8 cellular contexts compared by ENCODE assay signal in the genomic region with DNA sequence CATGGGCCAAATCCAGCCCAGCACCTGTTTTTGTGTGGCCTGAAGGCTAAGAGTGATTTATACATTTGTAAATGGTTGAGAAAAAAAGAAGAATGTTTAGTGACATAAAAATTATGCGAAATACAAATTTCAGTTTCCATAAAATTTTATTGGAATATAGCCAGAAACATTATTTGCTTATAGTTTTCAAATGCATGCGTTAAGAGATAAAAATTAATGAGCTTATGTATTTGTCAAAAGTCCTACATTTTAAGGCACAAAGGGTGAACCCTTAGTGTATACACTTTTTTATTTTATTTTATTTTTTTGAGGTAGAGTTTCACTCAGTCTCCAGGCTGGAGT. TPM values are rescaled to one million over a fixed set of nuclear protein-coding genes. Genes with fewer than 3 reads are reported as not detected.
A peak's percentile ranks its signal among the peaks of the same experiment; 100 is the strongest.
DNase-seq lines count a peak whose midpoint lies in the region; ATAC-seq, FAIRE-seq and TF ChIP-seq lines count a peak whose summit lies in the region.

No MANE protein-coding gene starts in this region.

- no peaks in the 10 kb centered on the region for H3K27me3 ChIP-seq in GM12878 (replicated peaks in 1 of 2; ENCODE audit: control insufficient read depth in 2 of 2, insufficient read depth in 2 of 2, low read length in 1 of 2)

- peaks cover 56% of the 10 kb centered on the region for H3K79me2 ChIP-seq in GM12878 (ENCODE audit: control insufficient read depth, insufficient read depth, low read length)

- CTCF ChIA-PET in GM12878 (lab: Yijun Ruan, JAX): interaction anchor here (0.8 to 5.0 kb wide), 13 partner anchors 8 to 197 kb away, joined by 3 to 27 read pairs (median 4); no protein-coding TSS in a partner anchor

- no peak for TF ChIP-seq EP300 in GM12878 (IDR thresholded peaks at IDR 0.05; ENCODE audit: borderline replicate concordance in 1 of 2, control insufficient read depth in 1 of 2, low read depth in 2 of 2, low read length in 2 of 2)

- H3K4me1 Mint-ChIP-seq in activated naive CD4-positive, alpha-beta T cell treated with anti-CD3 and anti-CD28 coated beads, Interleukin-2, amount 50 U/mL, for 24 hours: peaks cover 50% of the 10 kb centered on the region
- H3K4me1 Mint-ChIP-seq in memory B cell: peaks cover 33% of the 10 kb centered on the region
- peaks cover 12% of the 10 kb centered on the region for H3K4me1 Mint-ChIP-seq in type B pancreatic cell (ENCODE audit: unreplicated experiment)

- peak overlapping the region; percentile 94 for H3K27ac Mint-ChIP-seq in activated naive CD4-positive, alpha-beta T cell treated with anti-CD3 and anti-CD28 coated beads, Interleukin-2, amount 50 U/mL, for 24 hours
- H3K27ac Mint-ChIP-seq in memory B cell (peak overlapping the region; percentile 98), type B pancreatic cell (peak overlapping the region; percentile 96)

- peaks cover 4% of the 10 kb centered on the region for H3K36me3 Mint-ChIP-seq in activated naive CD4-positive, alpha-beta T cell treated with anti-CD3 and anti-CD28 coated beads, Interleukin-2, amount 50 U/mL, for 24 hours
- peaks cover 12% of the 10 kb centered on the region for H3K36me3 Mint-ChIP-seq in memory B cell
- H3K36me3 Mint-ChIP-seq in type B pancreatic cell: peaks cover 23% of the 10 kb centered on the region

- WGBS in GM12878 (ENCODE audit: insufficient coverage, insufficient replicate concordance, low lambda C conversion rate, missing lambda C conversion rate): 97% methylated on average over 2 of the region's 2 CpGs

- TF ChIP-seq CTCF in GM12878 (IDR thresholded peaks at IDR 0.05 in 2 of 3, conservative IDR thresholded peaks at IDR 0.05 in 1 of 3; ENCODE audit: control insufficient read depth in 2 of 3, extremely low read depth in 1 of 3, insufficient read depth in 1 of 3, low read depth in 3 of 3, low read length in 3 of 3): no peak
- TF ChIP-seq CTCF in type B pancreatic cell (conservative IDR thresholded peaks at IDR 0.05): no peak

- peak overlapping the region; percentile 77 for H3K9ac ChIP-seq in GM12878 (ENCODE audit: control insufficient read depth, insufficient read depth, low read length)

- SMC1A ChIA-PET in GM12878 (lab: Charles Lee; ENCODE audit: uncharacterized antibody, unreplicated experiment): interaction anchor here (0.6 to 4.6 kb wide), 18 partner anchors 8 to 1649 kb away, joined by 3 to 50 read pairs (median 5); no protein-coding TSS in a partner anchor

- in situ Hi-C loops in GM12878 (cut with MboI): no loop called here

- no TSS peak for BruUV-seq in GM12878 (replicated peaks; lab: Mats Ljungman, UMichigan)

- no peak for TF ChIP-seq RAD21 in GM12878 (IDR thresholded peaks at IDR 0.05; ENCODE audit: insufficient read depth, low read depth, low read length)

- H3K4me1 ChIP-seq in GM12878 (ENCODE audit: control insufficient read depth, insufficient read depth, low read length): peaks cover 9% of the 10 kb centered on the region

- H3K4me3 ChIP-seq in GM12878: peak overlapping the region; percentile 81

- TF ChIP-seq POLR2A in GM12878 (IDR thresholded peaks at IDR 0.05; ENCODE audit: low read depth, low read length): no peak

- peak overlapping the region; percentile 74 for H3K4me2 ChIP-seq in GM12878 (ENCODE audit: control insufficient read depth, insufficient read depth)

- no peaks in the 10 kb centered on the region for H3K27me3 Mint-ChIP-seq in activated naive CD4-positive, alpha-beta T cell treated with anti-CD3 and anti-CD28 coated beads, Interleukin-2, amount 50 U/mL, for 24 hours
- no peaks in the 10 kb centered on the region for H3K27me3 Mint-ChIP-seq in memory B cell
- peaks cover 6% of the 10 kb centered on the region for H3K27me3 Mint-ChIP-seq in type B pancreatic cell

- H3K9me3 Mint-ChIP-seq in activated naive CD4-positive, alpha-beta T cell treated with anti-CD3 and anti-CD28 coated beads, Interleukin-2, amount 50 U/mL, for 24 hours: no peaks in the 10 kb centered on the region
- peaks cover 1% of the 10 kb centered on the region for H3K9me3 Mint-ChIP-seq in memory B cell
- peaks cover 8% of the 10 kb centered on the region for H3K9me3 Mint-ChIP-seq in type B pancreatic cell

- no peak for FAIRE-seq in GM12878 (lab: Jason Lieb, UNC)
- FAIRE-seq in frontal cortex (lab: Jason Lieb, UNC): no peak

- intact Hi-C loops in GM12878 (cut with micrococcal nuclease; ENCODE audit: unreplicated experiment): loop anchor here (5.0 kb wide), 1 partner anchor 85 kb away; no protein-coding TSS in a partner anchor
- intact Hi-C loops in posterior cingulate gyrus (cut with DNase I): loop anchor here (10.0 kb wide), 1 partner anchor 57 kb away; no protein-coding TSS in a partner anchor

- no peaks in the 10 kb centered on the region for H3K9me3 ChIP-seq in GM12878 (replicated peaks; ENCODE audit: control insufficient read depth, insufficient read depth, low read length)

- H2AFZ ChIP-seq in GM12878 (ENCODE audit: control insufficient read depth, low read depth, low read length): no peak overlapping the region

- POLR2A ChIA-PET in GM12878 (lab: Charles Lee): interaction anchor here (0.6 to 5.1 kb wide), 9 partner anchors 8 to 1045 kb away, joined by 3 to 56 read pairs (median 5); partner anchors contain the start of gene DYRK1A

- no peak for DNase-seq in activated naive CD4-positive, alpha-beta T cell (lab: John Stamatoyannopoulos, UW)
- DNase-seq in GM12878 (ENCODE audit: low read depth, low spot score): no peak
- no peak for DNase-seq in memory B cell (ENCODE audit: low spot score in 2 of 2)
- no peak for DNase-seq in type B pancreatic cell (ENCODE audit: extremely low spot score, unreplicated experiment)
- DNase-seq in activated gamma-delta T cell treated with Interleukin-2 at 50 U/mL for 16 hours: no peak
- DNase-seq in posterior cingulate gyrus: no peak
- DNase-seq in frontal cortex (ENCODE audit: low spot score in 2 of 2): no peak

- RAD21 ChIA-PET in GM12878 (lab: Charles Lee; ENCODE audit: unreplicated experiment): interaction anchor here (0.8 to 6.4 kb wide), 10 partner anchors 8 to 184 kb away, joined by 3 to 80 read pairs (median 5); no protein-coding TSS in a partner anchor

- H3K36me3 ChIP-seq in GM12878 (ENCODE audit: control insufficient read depth in 2 of 2, insufficient read depth in 2 of 2, low read length in 1 of 2): peaks cover 0 to 5% of the 10 kb centered on the region in 2 experiments; a peak in 1 of 4 replicates

- peak overlapping the region; percentile 90 for H3K4me3 Mint-ChIP-seq in activated naive CD4-positive, alpha-beta T cell treated with anti-CD3 and anti-CD28 coated beads, Interleukin-2, amount 50 U/mL, for 24 hours
- H3K4me3 Mint-ChIP-seq in memory B cell (peak overlapping the region; percentile 99), type B pancreatic cell (peak overlapping the region; percentile 91)

- no peaks in the 10 kb centered on the region for H4K20me1 ChIP-seq in GM12878 (ENCODE audit: control insufficient read depth, insufficient read depth)

- peak overlapping the region; percentile 81 for H3K27ac ChIP-seq in GM12878 (ENCODE audit: control insufficient read depth, insufficient read depth)

- ATAC-seq in GM12878 (no peak), memory B cell (ENCODE audit: low read depth) (no peak)

TF ChIP-seq in GM12878, 131 proteins besides CTCF, POLR2A, EP300 and RAD21:
- TF ChIP-seq EED (IDR thresholded peaks at IDR 0.05; ENCODE audit: low read depth) (no peak), YBX1 (IDR thresholded peaks at IDR 0.05) (no peak), TCF3 (IDR thresholded peaks at IDR 0.05; ENCODE audit: borderline replicate concordance, insufficient read depth, low read depth, low read length) (no peak)

RNA-seq across cellular contexts. Expression of gene MORC3, which starts 2.1 kb away (rescaled TPM):
- 132 and 142 TPM in 2 replicates for total RNA-seq in GM12878 (2013; cell fraction: nucleolus; rRNA removed)
- 18.7 and 20.5 TPM in 2 replicates for total RNA-seq in GM12878 (2014; rRNA removed)
- total RNA-seq in GM12878 (2014; rRNA removed; fragmentation: Illumina TruSeq; extraction: Trizol): 29.9 and 31.6 TPM in 2 replicates
- total RNA-seq in GM12878 (2021): 15.8 and 16.2 TPM in 2 replicates
- 6.5 TPM for polyA plus RNA-seq in GM12878 (2011; ENCODE audit: low read depth)
- polyA plus RNA-seq in GM12878 (2011; rRNA removed): 22.6 and 40.2 TPM in 2 replicates
- 5.8 and 7.3 TPM in 2 replicates for polyA plus RNA-seq in GM12878 (2011; cell fraction: cytosol; rRNA removed)
- polyA plus RNA-seq in GM12878 (2011; cell fraction: nucleus; rRNA removed): 18.8 and 19.7 TPM in 2 replicates
- 9.3 and 15.2 TPM in 2 replicates for polyA plus RNA-seq in GM12878 (2012)
- 19.1 and 24.4 TPM in 2 replicates for polyA plus RNA-seq in GM12878 (2014; fragmentation: Illumina TruSeq; extraction: Trizol)
- 1 to 10 TPM; 5.5 to 7.1 TPM for polyA plus RNA-seq in GM12878 (2014; fragmentation: Nextera tagmentation; extraction: Ambion mirVana)
- polyA plus RNA-seq in GM12878 (2014; rRNA removed): 13.1 and 16.8 TPM in 2 replicates
- 10 to 100 TPM; 13.1 to 15.2 TPM for polyA plus RNA-seq in GM12878 (2016; fragmentation: Nextera tagmentation; extraction: Ambion mirVana)
- 16.0 and 28.6 TPM in 2 replicates for polyA minus RNA-seq in GM12878 (2011; rRNA and poly(A)+ RNA removed)
- 7.9 TPM in 2 replicates for polyA minus RNA-seq in GM12878 (2011; cell fraction: cytosol; rRNA and poly(A)+ RNA removed)
- 17.8 and 22.4 TPM in 2 replicates for polyA minus RNA-seq in GM12878 (2011; cell fraction: nucleus; rRNA and poly(A)+ RNA removed)
- total RNA-seq in type B pancreatic cell (ENCODE audit: low replicate concordance): 23.6 and 26.9 TPM in 2 replicates
- 135 TPM for total RNA-seq in frontal cortex
